ENCODE assay signal across 20 cellular contexts in the genomic region with DNA sequence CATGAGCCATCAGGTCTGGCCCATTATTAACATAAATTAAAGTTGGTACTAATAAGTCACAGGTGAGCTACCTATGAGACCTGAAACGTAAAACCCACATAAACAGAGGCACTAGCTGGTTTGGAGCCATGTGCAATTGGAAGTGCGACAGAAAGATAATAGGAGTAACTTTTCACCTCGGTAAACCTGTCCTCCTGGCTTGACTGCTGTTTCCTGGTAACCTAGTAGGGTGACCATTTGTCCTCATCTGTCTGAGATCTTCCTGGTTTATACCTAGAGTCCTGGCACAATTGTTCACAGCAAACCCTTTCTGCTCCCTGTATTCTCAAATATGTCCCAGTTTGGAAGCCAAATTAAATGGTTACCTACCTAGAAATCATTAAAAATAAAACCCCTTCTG.
"Had no signal": no experiment of that assay in that cellular context is flagged by ENCODE, and none has a peak within 500 bp of the region (broad histone marks: within the 10 kb centered on the region; RNA-seq: fewer than 3 reads in every experiment).

No MANE protein-coding gene starts in this region.

- H3K4me3 ChIP-seq: coronary artery, gastrocnemius medialis, heart right ventricle, lung, thyroid gland had no signal

- ATAC-seq: gastrocnemius medialis; heart right ventricle; left cardiac atrium; left ventricle myocardium superior; naive thymus-derived CD4-positive, alpha-beta T cell had no signal

- H3K27me3 ChIP-seq: gastrocnemius medialis, heart right ventricle, thyroid gland had no signal

- H3K27ac ChIP-seq: coronary artery, gastrocnemius medialis, heart right ventricle, thyroid gland had no signal

- DNase-seq: caudate nucleus; effector CD4-positive, alpha-beta T cell; endodermal cell; erythroblast; gastrocnemius medialis; heart right ventricle; kidney; left cardiac atrium; left ventricle myocardium superior; mesendoderm; naive thymus-derived CD4-positive, alpha-beta T cell; nephron progenitor cell; small intestine; stimulated activated CD4-positive, alpha-beta T cell treated with anti-CD3 and anti-CD28 coated beads, Interleukin-12 subunit alpha, Interleukin-12 subunit beta, amount 100 ng/mL, for 4 hours; stimulated activated CD4-positive, alpha-beta T cell treated with anti-CD3 and anti-CD28 coated beads, Interleukin-2, amount 100 ng/mL, for 48 hours; stimulated activated naive CD4-positive, alpha-beta T cell treated with Interleukin-2 at 50 U/mL for 16 hours; thyroid gland had no signal

- H3K36me3 ChIP-seq: gastrocnemius medialis, thyroid gland had no signal

- FAIRE-seq: endothelial cell of umbilical vein, kidney, small intestine had no signal

- H3K9me3 ChIP-seq: gastrocnemius medialis, heart right ventricle, thyroid gland had no signal
